In genomic region chr11:33387996-33388395, GRCh38 we compare ENCODE assay signal across 18 cellular contexts. TPM values are rescaled to one million over a fixed set of nuclear protein-coding genes. Genes with fewer than 3 reads are reported as not detected.
DNase-seq lines count a peak whose midpoint lies in the region; ATAC-seq and TF ChIP-seq lines count a peak whose summit lies in the region.
"Had no signal": no experiment of that assay in that cellular context is flagged by ENCODE, and none has a peak within 500 bp of the region (broad histone marks: within the 10 kb centered on the region; RNA-seq: fewer than 3 reads in every experiment).

No MANE protein-coding gene starts in this region.

- no peaks in the 10 kb centered on the region for H3F3A ChIP-seq in OCI-LY1 (ENCODE audit: insufficient read depth, low read length)

- peaks cover 2 to 17% (median 15%) of the 10 kb centered on the region in 7 donors for H3K9me3 Mint-ChIP-seq in CD14-positive monocyte

- H3K23ac ChIP-seq in neuronal stem cell (ENCODE audit: low read depth, low read length, poor library complexity) = no peak overlapping the region

- H3K27me3 ChIP-seq in OCI-LY1 (ENCODE audit: insufficient read depth, low read length) (no peaks in the 10 kb centered on the region), neuronal stem cell (ENCODE audit: control insufficient read depth in 3 of 3, insufficient read depth in 3 of 3, low read depth in 1 of 3, low read length in 3 of 3) (no peaks in the 10 kb centered on the region)
- H3K27me3 ChIP-seq: neural progenitor cell, SJCRH30, uterus had no signal

- H3K4me3 ChIP-seq in OCI-LY1 (ENCODE audit: low read depth, low read length, poor library complexity, severe bottlenecking) = no peak overlapping the region
- H3K4me3 ChIP-seq in neuronal stem cell (ENCODE audit: low read length in 2 of 2) = no peak overlapping the region
- H3K4me3 ChIP-seq: neural progenitor cell, SJCRH30, uterus had no signal

- H4K91ac ChIP-seq in neuronal stem cell (ENCODE audit: low read depth, low read length, poor library complexity) = no peak overlapping the region

- H4K8ac ChIP-seq in neuronal stem cell (ENCODE audit: low read depth, low read length) = no peak overlapping the region

- H2BK120ac ChIP-seq in neuronal stem cell (ENCODE audit: low read depth, low read length) = no peak overlapping the region

- no peaks in the 10 kb centered on the region for H3K9me2 ChIP-seq in OCI-LY1 (ENCODE audit: low read depth, low read length)

- H3K79me1 ChIP-seq in neuronal stem cell (ENCODE audit: low read depth, low read length) = no peaks in the 10 kb centered on the region

- no peak overlapping the region for H2BK12ac ChIP-seq in neuronal stem cell (ENCODE audit: low read length)

- DNase-seq in CD14-positive monocyte (ENCODE audit: low spot score) (no peak), GM13976 (ENCODE audit: low spot score) (no peak), neuronal stem cell (ENCODE audit: low spot score) (no peak)
- DNase-seq in activated CD4-positive, alpha-beta T cell treated with anti-CD3 and anti-CD28 coated beads for 48 hours = no peak
- DNase-seq: activated CD4-positive, CD25-positive, alpha-beta regulatory T cell; DND-41; glutamatergic neuron; left ventricle myocardium superior; NCI-H1092 treated with DMSO at 0.1 percent for 48 hours; NCI-H510A treated with DMSO at 0.1 percent for 48 hours; SJCRH30; stimulated activated CD4-positive, alpha-beta T cell treated with anti-CD3 and anti-CD28 coated beads, Interleukin-15, amount 100 ng/mL, for 24 hours; uterus had no signal

- H3K27ac ChIP-seq in OCI-LY1 (ENCODE audit: low read depth, low read length, poor library complexity, severe bottlenecking) (peak overlapping the region; percentile 26), neuronal stem cell (replicated peaks; ENCODE audit: low read length) (no peak overlapping the region)
- H3K27ac ChIP-seq: neural progenitor cell, SJCRH30, uterus had no signal

- H2AK5ac ChIP-seq in neuronal stem cell (ENCODE audit: low read depth, low read length) = no peak overlapping the region

- H3K4me2 ChIP-seq in OCI-LY1 (ENCODE audit: low read length) (peak overlapping the region; percentile 14; the same call in 1 of the 2 replicates), neuronal stem cell (ENCODE audit: insufficient read depth, low read length, poor library complexity, severe bottlenecking) (no peak overlapping the region)
- H3K4me2 ChIP-seq: neural progenitor cell had no signal

- H2BK15ac ChIP-seq in neuronal stem cell (ENCODE audit: low read length) = no peak overlapping the region

- H3K9ac ChIP-seq in OCI-LY1 (ENCODE audit: low read length) (no peak overlapping the region), neuronal stem cell (ENCODE audit: low read depth, low read length, poor library complexity) (no peak overlapping the region)
- H3K9ac ChIP-seq: neural progenitor cell had no signal

- H2BK5ac ChIP-seq in neuronal stem cell (ENCODE audit: low read length) = no peak overlapping the region

- TF ChIP-seq CTCF in CD14-positive monocyte (IDR thresholded peaks at IDR 0.05) (no peak), OCI-LY1 (IDR thresholded peaks at IDR 0.05; ENCODE audit: low read length) (no peak), GM13976 (IDR thresholded peaks at IDR 0.05; ENCODE audit: borderline replicate concordance, control extremely low read depth, extremely low read depth, insufficient read depth, missing control alignments) (no peak)

- H3K9me3 ChIP-seq in OCI-LY1 (ENCODE audit: low read length) (no peaks in the 10 kb centered on the region; the same call in 1 of the 2 replicates), neuronal stem cell (replicated peaks in 1 of 2; ENCODE audit: control insufficient read depth in 2 of 2, insufficient read depth in 1 of 2, low read depth in 1 of 2, low read length in 2 of 2) (peaks cover 0 to 12% of the 10 kb centered on the region in 2 donors)
- H3K9me3 ChIP-seq: uterus had no signal

- no peaks in the 10 kb centered on the region for H3K36me3 ChIP-seq in OCI-LY1 (ENCODE audit: insufficient read depth, low read length)
- no peaks in the 10 kb centered on the region for H3K36me3 ChIP-seq in neuronal stem cell (replicated peaks in 1 of 2; ENCODE audit: control insufficient read depth in 2 of 2, insufficient read depth in 2 of 2, low read length in 2 of 2)
- H3K36me3 ChIP-seq: SJCRH30, uterus had no signal

- no CpG with 5 or more reads among the region's 5 CpGs for WGBS in neuronal stem cell (ENCODE audit: extremely low coverage in 2 of 2, insufficient read length in 2 of 2, insufficient replicate concordance in 1 of 2), 2 donors

- H2AFZ ChIP-seq in OCI-LY1 (ENCODE audit: low read length) (no peak overlapping the region), neuronal stem cell (ENCODE audit: low read length) (no peak overlapping the region)
- H2AFZ ChIP-seq: neural progenitor cell had no signal

- no peak overlapping the region for H3K14ac ChIP-seq in neuronal stem cell (ENCODE audit: low read length)

- no peaks in the 10 kb centered on the region for H3K79me2 ChIP-seq in OCI-LY1 (ENCODE audit: insufficient read depth, low read length)

- peak; percentile 51 for ATAC-seq in GM19397 (IDR thresholded peaks at IDR 0.05; ENCODE audit: unreplicated experiment)
- ATAC-seq in HG02938 (IDR thresholded peaks at IDR 0.05; ENCODE audit: unreplicated experiment) = peak; percentile 59
- ATAC-seq in HG03135 (IDR thresholded peaks at IDR 0.05; ENCODE audit: unreplicated experiment) = no peak
- ATAC-seq: left ventricle myocardium superior had no signal

- H3K27me3 Mint-ChIP-seq in CD14-positive monocyte (ENCODE audit: low read depth in 3 of 3) = peaks cover 0 to 5% (median 2%) of the 10 kb centered on the region in 3 donors

- H3K36me3 Mint-ChIP-seq in CD14-positive monocyte = no peaks in the 10 kb centered on the region
- H3K36me3 Mint-ChIP-seq: neural progenitor cell had no signal

- peaks cover 33% of the 10 kb centered on the region for H3K4me1 ChIP-seq in OCI-LY1 (ENCODE audit: insufficient read depth, low read length, severe bottlenecking)
- H3K4me1 ChIP-seq in neuronal stem cell (ENCODE audit: control insufficient read depth in 2 of 2, insufficient read depth in 1 of 2, low read depth in 1 of 2, low read length in 2 of 2) = no peaks in the 10 kb centered on the region
- H3K4me1 ChIP-seq: neural progenitor cell, uterus had no signal

- H3K4me3 Mint-ChIP-seq in CD14-positive monocyte = no peak overlapping the region
- H3K4me3 Mint-ChIP-seq: neural progenitor cell had no signal

- peak overlapping the region in 5 of 7 donors; percentile 66 to 86 (median 84) for H3K27ac Mint-ChIP-seq in CD14-positive monocyte
- H3K27ac Mint-ChIP-seq: neural progenitor cell had no signal

- H3K18ac ChIP-seq in neuronal stem cell (ENCODE audit: low read length) = no peak overlapping the region

- intact Hi-C loops in CD14-positive monocyte (cut with micrococcal nuclease) = no loop called here

- no peak overlapping the region for H3K4ac ChIP-seq in neuronal stem cell (ENCODE audit: low read length)

- peaks cover 22% of the 10 kb centered on the region for H3K4me1 Mint-ChIP-seq in CD14-positive monocyte
- H3K4me1 Mint-ChIP-seq: neural progenitor cell had no signal

- in situ Hi-C loops in GM13976 (cut with MboI; ENCODE audit: low sequenced_read_pairs, unreplicated experiment) = no loop called here

- no peaks in the 10 kb centered on the region for H4K20me1 ChIP-seq in OCI-LY1 (ENCODE audit: insufficient read depth, low read length)

RNA-seq across cellular contexts. Expression of gene KIAA1549L, which starts 12.1 kb away (rescaled TPM):
- not detected for polyA plus RNA-seq in CD14-positive monocyte
- polyA plus RNA-seq in neuronal stem cell (2013, experiment 1 of 2) = 1.5 TPM
- polyA plus RNA-seq in neuronal stem cell (2013, experiment 2 of 2) = 1.6 TPM
